ENCODE assay signal across 2 cellular contexts in genomic region chr1:220313576-220313975, GRCh38.
TF ChIP-seq lines count a peak whose summit lies in the region.

No MANE protein-coding gene starts in this region.

TF ChIP-seq in H1, 55 proteins besides CTCF, POLR2A, EP300 and RAD21 (continued from another document):
- TF ChIP-seq CHD7 (IDR thresholded peaks at IDR 0.05; ENCODE audit: insufficient replicate concordance, low read length) (no peak), TAF1 (IDR thresholded peaks at IDR 0.05; ENCODE audit: low read depth, low read length) (no peak), ASH2L (IDR thresholded peaks at IDR 0.05; ENCODE audit: low read length) (no peak), MAX (IDR thresholded peaks at IDR 0.05) (no peak), CEBPB (IDR thresholded peaks at IDR 0.05; ENCODE audit: low read depth, low read length) (no peak), SP1 (IDR thresholded peaks at IDR 0.05; ENCODE audit: low read depth, low read length) (no peak), RBBP5 (IDR thresholded peaks at IDR 0.05; ENCODE audit: borderline replicate concordance, low read depth, low read length) (no peak), RXRA (IDR thresholded peaks at IDR 0.05; ENCODE audit: insufficient read depth, low read depth, low read length) (no peak), GTF2F1 (IDR thresholded peaks at IDR 0.05; ENCODE audit: borderline replicate concordance, low read depth, low read length) (no peak), KDM4A (IDR thresholded peaks at IDR 0.05; ENCODE audit: low read depth, low read length, severe bottlenecking) (no peak), HDAC6 (IDR thresholded peaks at IDR 0.05; ENCODE audit: low read depth, low read length) (no peak)

TF ChIP-seq in SK-N-SH, 30 proteins besides CTCF, POLR2A, EP300 and RAD21 (continued from another document):
- TF ChIP-seq FOXM1 (IDR thresholded peaks at IDR 0.05; ENCODE audit: low read depth) (no peak), TEAD4 (IDR thresholded peaks at IDR 0.05; ENCODE audit: borderline replicate concordance, insufficient read depth) (no peak), CHD2 (IDR thresholded peaks at IDR 0.05; ENCODE audit: low read length, partially characterized antibody) (no peak), JUND (IDR thresholded peaks at IDR 0.05) (no peak), GABPA (IDR thresholded peaks at IDR 0.05; ENCODE audit: low read depth) (no peak), FOXJ3 (CRISPR knock-in tag; IDR thresholded peaks at IDR 0.05) (no peak), SMC3 (IDR thresholded peaks at IDR 0.05; ENCODE audit: low read depth, low read length) (no peak), REST (IDR thresholded peaks at IDR 0.05; ENCODE audit: low read depth, low read length) (no peak), POLR2AphosphoS5 (IDR thresholded peaks at IDR 0.05; ENCODE audit: low read depth, low read length) (no peak), RFX5 (IDR thresholded peaks at IDR 0.05; ENCODE audit: low read length) (no peak), ELF1 (IDR thresholded peaks at IDR 0.05) (no peak), MAX (IDR thresholded peaks at IDR 0.05; ENCODE audit: low read depth) (no peak), USF2 (IDR thresholded peaks at IDR 0.05; ENCODE audit: borderline replicate concordance, low read depth, low read length) (no peak)
- TF ChIP-seq, protein P1, sequence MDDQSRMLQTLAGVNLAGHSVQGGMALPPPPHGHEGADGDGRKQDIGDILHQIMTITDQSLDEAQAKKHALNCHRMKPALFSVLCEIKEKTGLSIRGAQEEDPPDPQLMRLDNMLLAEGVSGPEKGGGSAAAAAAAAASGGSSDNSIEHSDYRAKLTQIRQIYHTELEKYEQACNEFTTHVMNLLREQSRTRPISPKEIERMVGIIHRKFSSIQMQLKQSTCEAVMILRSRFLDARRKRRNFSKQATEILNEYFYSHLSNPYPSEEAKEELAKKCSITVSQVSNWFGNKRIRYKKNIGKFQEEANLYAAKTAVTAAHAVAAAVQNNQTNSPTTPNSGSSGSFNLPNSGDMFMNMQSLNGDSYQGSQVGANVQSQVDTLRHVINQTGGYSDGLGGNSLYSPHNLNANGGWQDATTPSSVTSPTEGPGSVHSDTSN (IDR thresholded peaks at IDR 0.05), result no peak
